Comparison of ENCODE assay signal across 28 cellular contexts in genomic region chr4:89368855-89369254, GRCh38.
"Had no signal": no experiment of that assay in that cellular context is flagged by ENCODE, and none has a peak within 500 bp of the region (broad histone marks: within the 10 kb centered on the region; RNA-seq: fewer than 3 reads in every experiment).

No MANE protein-coding gene starts in this region.

- FAIRE-seq: endometrium, small intestine had no signal

- H3K4me1 ChIP-seq: breast epithelium, esophagus squamous epithelium, left ventricle myocardium inferior, prostate gland, sigmoid colon, vagina had no signal

- ATAC-seq: activated CD8-positive, alpha-beta T cell treated with anti-CD3 and anti-CD28 coated beads for 36 hours; activated naive CD4-positive, alpha-beta T cell treated with anti-CD3 and anti-CD28 coated beads, Interleukin-2, amount 50 U/mL, for 72 hours; activated T-cell treated with anti-CD3 and anti-CD28 coated beads, Interleukin-2, amount 50 U/mL, for 72 hours; stimulated activated effector memory CD8-positive, alpha-beta T cell treated with anti-CD3 and anti-CD28 coated beads, Interleukin-12 subunit alpha, Interleukin-12 subunit beta, amount 100 ng/mL, for 72 hours had no signal

- H3K36me3 ChIP-seq: breast epithelium, esophagus squamous epithelium, left ventricle myocardium inferior, neutrophil, prostate gland, sigmoid colon, thoracic aorta, vagina had no signal

- H3K9me3 ChIP-seq: esophagus squamous epithelium, neutrophil, prostate gland, thoracic aorta, vagina had no signal

- H3K27ac ChIP-seq: breast epithelium, epithelial cell of prostate, esophagus squamous epithelium, left ventricle myocardium inferior, neutrophil, prostate gland, sigmoid colon, thoracic aorta, vagina had no signal

- H3K27me3 ChIP-seq: breast epithelium, esophagus squamous epithelium, neutrophil, sigmoid colon, vagina had no signal

- H3K4me3 ChIP-seq: breast epithelium, esophagus squamous epithelium, left ventricle myocardium inferior, prostate gland, sigmoid colon, thoracic aorta, vagina had no signal

- DNase-seq: activated B cell treated with CpG ODN at 0.5 μM for 24 hours; activated CD4-positive, alpha-beta T cell treated with anti-CD3 and anti-CD28 coated beads, Interleukin-2, amount 50 U/mL, for 1 hour; activated CD8-positive, alpha-beta T cell treated with anti-CD3 and anti-CD28 coated beads for 36 hours; activated naive CD4-positive, alpha-beta T cell; activated T-cell treated with anti-CD3 and anti-CD28 coated beads for 4 hours; activated T-cell treated with anti-CD3 and anti-CD28 coated beads, Interleukin-2, amount 50 U/mL, for 72 hours; dermis blood vessel endothelial cell; effector CD4-positive, alpha-beta T cell; esophagus squamous epithelium; foreskin melanocyte; glutamatergic neuron; left ventricle myocardium inferior; naive B cell; nephron progenitor cell; retina; sigmoid colon; small intestine; stimulated activated CD4-positive, alpha-beta T cell treated with anti-CD3 and anti-CD28 coated beads, Interleukin-4, amount 100 ng/mL, for 24 hours; T-helper 2 cell had no signal
